ENCODE assay signal across 9 cellular contexts in the genomic region with DNA sequence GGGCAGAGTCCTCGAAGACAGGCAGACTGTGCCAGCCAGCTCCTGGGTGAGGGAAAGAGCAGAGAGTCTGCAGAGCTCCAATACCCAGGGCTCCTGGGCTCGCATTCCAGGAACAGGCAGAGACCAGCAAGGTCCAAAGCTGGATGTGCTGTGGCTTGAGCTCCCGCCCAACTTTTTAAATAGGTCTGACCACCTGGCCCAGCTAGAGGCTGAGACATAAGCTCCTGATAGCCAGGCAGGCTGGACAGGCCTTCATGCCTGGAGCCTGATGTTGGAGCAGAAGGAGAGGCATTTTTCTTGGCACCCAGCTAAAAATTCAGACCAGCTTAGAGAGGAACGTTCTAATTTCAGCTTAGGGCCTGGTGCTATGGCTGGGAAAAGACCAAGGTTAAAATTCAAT.
"Had no signal": no experiment of that assay in that cellular context is flagged by ENCODE, and none has a peak within 500 bp of the region (broad histone marks: within the 10 kb centered on the region; RNA-seq: fewer than 3 reads in every experiment).

No MANE protein-coding gene starts in this region.

- ATAC-seq: stimulated activated effector memory CD8-positive, alpha-beta T cell treated with anti-CD3 and anti-CD28 coated beads, Interleukin-12 subunit alpha, Interleukin-12 subunit beta, amount 100 ng/mL, for 72 hours had no signal

- DNase-seq: activated CD4-positive, alpha-beta T cell treated with anti-CD3 and anti-CD28 coated beads for 48 hours; activated naive CD4-positive, alpha-beta T cell treated with anti-CD3 and anti-CD28 coated beads for 36 hours; midbrain; naive B cell; posterior cingulate gyrus; SJCRH30; T1000; trophoblast cell had no signal
